In the genomic region with DNA sequence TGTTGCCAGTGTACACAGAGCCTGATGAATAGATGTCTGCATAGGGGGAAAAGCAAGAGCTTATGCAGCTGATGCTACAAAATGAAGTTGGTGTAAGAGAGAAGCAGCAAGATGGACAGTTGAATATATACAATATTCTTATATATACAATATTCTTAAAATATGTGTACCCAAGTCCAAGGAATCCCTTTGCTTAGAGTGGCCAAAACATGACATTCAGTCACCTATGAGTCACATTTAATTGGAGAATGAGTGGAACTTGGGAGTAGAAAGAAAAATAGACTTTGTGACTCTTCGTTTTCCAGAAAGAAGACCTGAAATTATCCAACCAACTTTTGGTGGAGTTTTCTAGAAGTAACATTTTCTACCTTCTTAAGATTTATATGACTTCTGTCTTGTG, we compare ENCODE assay signal across 18 cellular contexts.
DNase-seq lines count a peak whose midpoint lies in the region; TF ChIP-seq lines count a peak whose summit lies in the region.
"Had no signal": no experiment of that assay in that cellular context is flagged by ENCODE, and none has a peak within 500 bp of the region (broad histone marks: within the 10 kb centered on the region; RNA-seq: fewer than 3 reads in every experiment).

No MANE protein-coding gene starts in this region.

- H3K27me3 ChIP-seq in adipocyte (replicated peaks; ENCODE audit: control insufficient read depth, insufficient read depth, low read length), result no peaks in the 10 kb centered on the region
- no peaks in the 10 kb centered on the region for H3K27me3 ChIP-seq in sigmoid colon
- H3K27me3 ChIP-seq: SJSA1 had no signal

- intact Hi-C loops in sigmoid colon (cut with DNase I), result no loop called here

- H3K9ac ChIP-seq in adipocyte (ENCODE audit: low read length), result no peak overlapping the region

- H3K36me3 ChIP-seq in adipocyte (ENCODE audit: control insufficient read depth, insufficient read depth, low read length, severe bottlenecking) (no peaks in the 10 kb centered on the region), sigmoid colon (no peaks in the 10 kb centered on the region)
- H3K36me3 ChIP-seq: SJSA1 had no signal

- H3K27ac ChIP-seq in sigmoid colon, result no peak overlapping the region
- H3K27ac ChIP-seq: 22Rv1, PC-9, SJSA1 had no signal

- no peaks in the 10 kb centered on the region for H3K9me3 ChIP-seq in adipocyte (ENCODE audit: control insufficient read depth, low read length)
- no peaks in the 10 kb centered on the region for H3K9me3 ChIP-seq in sigmoid colon
- H3K9me3 ChIP-seq: SJSA1 had no signal

- TF ChIP-seq EP300 in sigmoid colon (IDR thresholded peaks at IDR 0.05), result no peak

- DNase-seq in A172 (ENCODE audit: low spot score), result peak; percentile 2
- DNase-seq in GM04503 (ENCODE audit: low read depth), result peak; percentile 2
- peak; percentile 35 for DNase-seq in adipocyte (ENCODE audit: low read depth)
- DNase-seq in foreskin fibroblast, result peak; percentile 14 to 45
- no peak for DNase-seq in NCI-H2029 treated with DMSO at 0.1 percent for 48 hours (lab: John Stamatoyannopoulos, UW)
- DNase-seq in dedifferentiated amniotic fluid mesenchymal stem cell (ENCODE audit: extremely low spot score), result no peak
- DNase-seq in sigmoid colon, result no peak
- no peak for DNase-seq in NCI-H1436 (lab: John Stamatoyannopoulos, UW)
- DNase-seq: C1 segment of cervical spinal cord, MV-4-11, NCI-H1417, NCI-H1930, NCI-H2171, NCI-H748 treated with DMSO at 0.1 percent for 48 hours, PC-9 had no signal

- TF ChIP-seq CTCF in foreskin fibroblast (IDR thresholded peaks at IDR 0.05; ENCODE audit: low read depth, low read length) (no peak), sigmoid colon (IDR thresholded peaks at IDR 0.05) (no peak)

- TF ChIP-seq POLR2A in sigmoid colon (IDR thresholded peaks at IDR 0.05), result no peak

- H3K4me1 ChIP-seq in adipocyte (ENCODE audit: control insufficient read depth, insufficient read depth, low read length) (no peaks in the 10 kb centered on the region), sigmoid colon (no peaks in the 10 kb centered on the region)

- H3K4me3 ChIP-seq in adipocyte (ENCODE audit: low read length), result no peak overlapping the region
- H3K4me3 ChIP-seq in foreskin fibroblast (ENCODE audit: low read depth in 1 of 2, low read length in 2 of 2), result no peak overlapping the region
- H3K4me3 ChIP-seq in sigmoid colon, result no peak overlapping the region
- H3K4me3 ChIP-seq: K562, PC-9, SJSA1 had no signal

- 82 to 90% methylated on average over 1 of the region's 1 CpG for WGBS in sigmoid colon, 2 donors

Comparison
In these comparisons a context has a peak if more than half of its experiments do, and no peak if none do; other contexts are left out.
1. DNase-seq: peak in A172 (single experiment), GM04503 (single experiment), adipocyte (single experiment) and foreskin fibroblast (2 of 2); none in NCI-H2029 treated with DMSO at 0.1 percent for 48 hours (single experiment), dedifferentiated amniotic fluid mesenchymal stem cell (single experiment), sigmoid colon (single experiment) and NCI-H1436 (single experiment).